19 cellular contexts compared by ENCODE assay signal in genomic region chr11:70577948-70578347, GRCh38.
DNase-seq lines count a peak whose midpoint lies in the region; ATAC-seq and TF ChIP-seq lines count a peak whose summit lies in the region.
"Had no signal": no experiment of that assay in that cellular context is flagged by ENCODE, and none has a peak within 500 bp of the region (broad histone marks: within the 10 kb centered on the region; RNA-seq: fewer than 3 reads in every experiment).

No MANE protein-coding gene starts in this region.

- no peaks in the 10 kb centered on the region for H3K9me3 ChIP-seq in BE2C
- no peaks in the 10 kb centered on the region for H3K9me3 ChIP-seq in RWPE2 (ENCODE audit: severe bottlenecking)
- no peaks in the 10 kb centered on the region for H3K9me3 ChIP-seq in osteoblast (ENCODE audit: low read depth, low read length)

- H3K27me3 ChIP-seq in BE2C: no peaks in the 10 kb centered on the region
- no peaks in the 10 kb centered on the region for H3K27me3 ChIP-seq in RWPE2 (ENCODE audit: insufficient read depth, poor library complexity, severe bottlenecking)
- H3K27me3 ChIP-seq in osteoblast (ENCODE audit: insufficient read depth, low read length): no peaks in the 10 kb centered on the region

- no peak overlapping the region for H3K4me2 ChIP-seq in osteoblast (ENCODE audit: insufficient read depth, low read length)

- H4K20me1 ChIP-seq in osteoblast (ENCODE audit: insufficient read depth, low read length): no peaks in the 10 kb centered on the region

- no peak overlapping the region for H3K4me3 ChIP-seq in BE2C (ENCODE audit: low read depth, low read length)
- H3K4me3 ChIP-seq in RWPE2 (ENCODE audit: severe bottlenecking): no peak overlapping the region
- no peak overlapping the region for H3K4me3 ChIP-seq in osteoblast (ENCODE audit: insufficient read depth, low read length)

- TF ChIP-seq CTCF in BE2C (IDR thresholded peaks at IDR 0.05; ENCODE audit: low read depth, low read length) (no peak), RWPE2 (IDR thresholded peaks at IDR 0.05; ENCODE audit: poor library complexity, severe bottlenecking) (no peak), osteoblast (IDR thresholded peaks at IDR 0.05; ENCODE audit: extremely low read depth, low read depth, low read length) (no peak)

- DNase-seq in Ammon's horn (ENCODE audit: low spot score): peak; percentile 44
- DNase-seq in BE2C: peak; percentile 43
- peak; percentile 23 for DNase-seq in RWPE2 (ENCODE audit: low spot score)
- DNase-seq in osteoblast (ENCODE audit: insufficient read length, low spot score, missing footprints): peak; percentile 69
- DNase-seq in T-helper 2 cell: no peak
- no peak for DNase-seq in NOMO-1 treated with dmso at 0.1 percent for 144 hours (lab: John Stamatoyannopoulos, UW; ENCODE audit: unreplicated experiment)
- DNase-seq in GOT3 (lab: John Stamatoyannopoulos, UW): no peak
- DNase-seq in NCI-H446 (lab: John Stamatoyannopoulos, UW): no peak
- DNase-seq: ACHN, C1 segment of cervical spinal cord, DMS53, KG1, NCI-H1105, NCI-H146, NCI-H2029, NCI-H2227 treated with DMSO at 0.1 percent for 48 hours, NCI-H524 treated with DMSO at 0.1 percent for 48 hours, NCI-H82, SHP77 treated with DMSO at 0.1 percent for 48 hours had no signal

- H3K36me3 ChIP-seq in BE2C: no peaks in the 10 kb centered on the region
- no peaks in the 10 kb centered on the region for H3K36me3 ChIP-seq in RWPE2 (ENCODE audit: low read depth)
- H3K36me3 ChIP-seq in osteoblast (ENCODE audit: insufficient read depth, low read length): no peaks in the 10 kb centered on the region

- H2AFZ ChIP-seq in osteoblast (ENCODE audit: low read length): no peak overlapping the region

- no peak overlapping the region for H3K27ac ChIP-seq in RWPE2 (ENCODE audit: poor library complexity, severe bottlenecking)
- H3K27ac ChIP-seq in osteoblast (ENCODE audit: low read depth, low read length): no peak overlapping the region

- H3K4me1 ChIP-seq in BE2C (peaks cover 4% of the 10 kb centered on the region; the same call in 1 of the 2 replicates), RWPE2 (ENCODE audit: insufficient read depth, poor library complexity, severe bottlenecking) (no peaks in the 10 kb centered on the region), osteoblast (ENCODE audit: insufficient read depth, low read length) (no peaks in the 10 kb centered on the region)

- ATAC-seq in RWPE2 (ENCODE audit: low read depth): no peak

- H3K79me2 ChIP-seq in osteoblast (ENCODE audit: insufficient read depth, low read length): no peaks in the 10 kb centered on the region

Comparison
In these comparisons a context has a peak if more than half of its experiments do, and no peak if none do; other contexts are left out.
1. DNase-seq: peak in Ammon's horn (single experiment), BE2C (single experiment), RWPE2 (single experiment) and osteoblast (single experiment); none in T-helper 2 cell (0 of 5), NOMO-1 treated with dmso at 0.1 percent for 144 hours (single experiment), GOT3 (single experiment) and NCI-H446 (0 of 2).